In genomic region chr19:15450528-15450890, GRCh38 we compare ENCODE assay signal across 8 cellular contexts. TPM values are rescaled to one million over a fixed set of nuclear protein-coding genes. Genes with fewer than 3 reads are reported as not detected.
DNase-seq lines count a peak whose midpoint lies in the region; ATAC-seq and TF ChIP-seq lines count a peak whose summit lies in the region.
"Had no signal": no experiment of that assay in that cellular context is flagged by ENCODE, and none has a peak within 500 bp of the region (broad histone marks: within the 10 kb centered on the region; RNA-seq: fewer than 3 reads in every experiment).

No MANE protein-coding gene starts in this region.

- H3K27ac ChIP-seq in CD4-positive, CD25-positive, alpha-beta regulatory T cell (ENCODE audit: insufficient read depth, low read length, poor library complexity, severe bottlenecking) = peak overlapping the region; percentile 77
- H3K27ac ChIP-seq in naive thymus-derived CD4-positive, alpha-beta T cell (ENCODE audit: low read depth, low read length) = peak overlapping the region; percentile 72
- H3K27ac ChIP-seq: foreskin keratinocyte had no signal

- no peaks in the 10 kb centered on the region for H3K9me3 ChIP-seq in CD4-positive, CD25-positive, alpha-beta regulatory T cell (ENCODE audit: control insufficient read depth in 2 of 2, low read length in 2 of 2)
- no peaks in the 10 kb centered on the region for H3K9me3 ChIP-seq in naive thymus-derived CD4-positive, alpha-beta T cell (ENCODE audit: control insufficient read depth in 2 of 3, low read length in 3 of 3)

- H3K36me3 Mint-ChIP-seq in CD4-positive, CD25-positive, alpha-beta regulatory T cell = peaks cover 30% of the 10 kb centered on the region
- no peaks in the 10 kb centered on the region for H3K36me3 Mint-ChIP-seq in WTC11
- peaks cover 12 to 49% (median 21%) of the 10 kb centered on the region in 5 donors for H3K36me3 Mint-ChIP-seq in naive thymus-derived CD4-positive, alpha-beta T cell

- H3K4me1 ChIP-seq in CD4-positive, CD25-positive, alpha-beta regulatory T cell (ENCODE audit: control insufficient read depth, insufficient read depth, low read length, poor library complexity, severe bottlenecking) = peaks cover 12% of the 10 kb centered on the region
- peaks cover 0 to 5% of the 10 kb centered on the region in 2 donors for H3K4me1 ChIP-seq in naive thymus-derived CD4-positive, alpha-beta T cell (ENCODE audit: control insufficient read depth in 2 of 2, insufficient read depth in 2 of 2, low read length in 2 of 2)
- H3K4me1 ChIP-seq: foreskin keratinocyte had no signal

- H3K27ac Mint-ChIP-seq in CD4-positive, CD25-positive, alpha-beta regulatory T cell = peak overlapping the region; percentile 88 to 96 (median 93)
- H3K27ac Mint-ChIP-seq in WTC11 = no peak overlapping the region
- H3K27ac Mint-ChIP-seq in naive thymus-derived CD4-positive, alpha-beta T cell = peak overlapping the region; percentile 66 to 96 (median 91)

- H3K4me1 Mint-ChIP-seq in CD4-positive, CD25-positive, alpha-beta regulatory T cell = peaks cover 0 to 37% (median 25%) of the 10 kb centered on the region in 4 donors
- peaks cover 16% of the 10 kb centered on the region for H3K4me1 Mint-ChIP-seq in WTC11
- peaks cover 10 to 37% (median 36%) of the 10 kb centered on the region in 7 donors for H3K4me1 Mint-ChIP-seq in naive thymus-derived CD4-positive, alpha-beta T cell

- H3K4me3 ChIP-seq in CD4-positive, CD25-positive, alpha-beta regulatory T cell (ENCODE audit: low read depth, low read length) = no peak overlapping the region
- H3K4me3 ChIP-seq in naive thymus-derived CD4-positive, alpha-beta T cell (ENCODE audit: low read length) = no peak overlapping the region

- H3K9me3 Mint-ChIP-seq in CD4-positive, CD25-positive, alpha-beta regulatory T cell = peaks cover 0 to 3% (median 0%) of the 10 kb centered on the region in 7 donors
- no peaks in the 10 kb centered on the region for H3K9me3 Mint-ChIP-seq in WTC11
- peaks cover 0 to 3% (median 0%) of the 10 kb centered on the region in 11 donors for H3K9me3 Mint-ChIP-seq in naive thymus-derived CD4-positive, alpha-beta T cell

- H3K27me3 Mint-ChIP-seq in CD4-positive, CD25-positive, alpha-beta regulatory T cell = peaks cover 9% of the 10 kb centered on the region
- peaks cover 50% of the 10 kb centered on the region for H3K27me3 Mint-ChIP-seq in WTC11 (ENCODE audit: low read depth)
- H3K27me3 Mint-ChIP-seq in naive thymus-derived CD4-positive, alpha-beta T cell = no peaks in the 10 kb centered on the region

- peak overlapping the region; percentile 83 to 90 (median 88) for H3K4me3 Mint-ChIP-seq in CD4-positive, CD25-positive, alpha-beta regulatory T cell
- peak overlapping the region; percentile 66 for H3K4me3 Mint-ChIP-seq in WTC11
- H3K4me3 Mint-ChIP-seq in naive thymus-derived CD4-positive, alpha-beta T cell = peak overlapping the region; percentile 57 to 86 (median 81)

- TF ChIP-seq CTCF in WTC11 (IDR thresholded peaks at IDR 0.05) = no peak

- ATAC-seq in CD4-positive, CD25-positive, alpha-beta regulatory T cell (ENCODE audit: low read depth in 2 of 2) = no peak
- ATAC-seq in WTC11 = no peak
- ATAC-seq in naive thymus-derived CD4-positive, alpha-beta T cell = no peak

- CTCF ChIA-PET in WTC11 (lab: Charles Lee) = interaction anchor here (3.4 kb wide), 1 partner anchor 31 kb away, joined by 33 read pairs; the partner anchor contains the start of gene AKAP8L
- CTCF ChIA-PET in naive thymus-derived CD4-positive, alpha-beta T cell (lab: Charles Lee) = interaction anchor here (1.3 to 2.2 kb wide), 2 partner anchors 13 to 105 kb away, joined by 4 to 7 read pairs; no protein-coding TSS in a partner anchor

- H3K27me3 ChIP-seq in CD4-positive, CD25-positive, alpha-beta regulatory T cell (ENCODE audit: control insufficient read depth, insufficient read depth, low read length) = no peaks in the 10 kb centered on the region
- no peaks in the 10 kb centered on the region for H3K27me3 ChIP-seq in naive thymus-derived CD4-positive, alpha-beta T cell (ENCODE audit: control insufficient read depth in 2 of 2, insufficient read depth in 2 of 2, low read length in 2 of 2)

- peaks cover 36% of the 10 kb centered on the region for H3K36me3 ChIP-seq in CD4-positive, CD25-positive, alpha-beta regulatory T cell (ENCODE audit: control insufficient read depth, insufficient read depth, low read length)
- peaks cover 15 to 44% (median 16%) of the 10 kb centered on the region in 3 experiments for H3K36me3 ChIP-seq in naive thymus-derived CD4-positive, alpha-beta T cell (ENCODE audit: control insufficient read depth in 2 of 3, insufficient read depth in 3 of 3, low read length in 3 of 3)

- DNase-seq in CD4-positive, CD25-positive, alpha-beta regulatory T cell = no peak
- no peak for DNase-seq in WTC11 (ENCODE audit: low spot score)
- no peak for DNase-seq in naive thymus-derived CD4-positive, alpha-beta T cell
- no peak for DNase-seq in germinal center (ENCODE audit: low spot score)
- no peak for DNase-seq in NCI-H748 (lab: John Stamatoyannopoulos, UW; ENCODE audit: unreplicated experiment)
- DNase-seq in medulla oblongata (ENCODE audit: extremely low spot score) = no peak
- DNase-seq: foreskin keratinocyte had no signal

- intact Hi-C loops in naive thymus-derived CD4-positive, alpha-beta T cell (cut with micrococcal nuclease) = loop anchor here in 1 of 2 donors (1.0 kb wide), 3 partner anchors 13 to 31 kb away; no protein-coding TSS in a partner anchor

- POLR2A ChIA-PET in WTC11 (lab: Charles Lee) = interaction anchor here (0.8 kb wide), 1 partner anchor 31 kb away, joined by 4 read pairs; the partner anchor contains the start of gene AKAP8L
- POLR2A ChIA-PET in naive thymus-derived CD4-positive, alpha-beta T cell (lab: Charles Lee) = interaction anchor here (0.9 to 8.4 kb wide), 6 partner anchors 13 to 101 kb away, joined by 3 to 101 read pairs (median 5); partner anchors contain the start of genes AKAP8 and RASAL3

TF ChIP-seq in WTC11, 78 proteins besides CTCF, POLR2A, EP300 and RAD21 (continues in another document):
- TF ChIP-seq CBFB (CRISPR knock-in tag; IDR thresholded peaks at IDR 0.05; ENCODE audit: low read depth) (no peak), ETV6 (CRISPR knock-in tag; IDR thresholded peaks at IDR 0.05) (no peak), ZNF138 (CRISPR knock-in tag; conservative IDR thresholded peaks at IDR 0.05) (no peak), ATF3 (CRISPR knock-in tag; conservative IDR thresholded peaks at IDR 0.05) (no peak), GABPB1 (CRISPR knock-in tag; IDR thresholded peaks at IDR 0.05) (no peak)
- TF ChIP-seq, protein P1, sequence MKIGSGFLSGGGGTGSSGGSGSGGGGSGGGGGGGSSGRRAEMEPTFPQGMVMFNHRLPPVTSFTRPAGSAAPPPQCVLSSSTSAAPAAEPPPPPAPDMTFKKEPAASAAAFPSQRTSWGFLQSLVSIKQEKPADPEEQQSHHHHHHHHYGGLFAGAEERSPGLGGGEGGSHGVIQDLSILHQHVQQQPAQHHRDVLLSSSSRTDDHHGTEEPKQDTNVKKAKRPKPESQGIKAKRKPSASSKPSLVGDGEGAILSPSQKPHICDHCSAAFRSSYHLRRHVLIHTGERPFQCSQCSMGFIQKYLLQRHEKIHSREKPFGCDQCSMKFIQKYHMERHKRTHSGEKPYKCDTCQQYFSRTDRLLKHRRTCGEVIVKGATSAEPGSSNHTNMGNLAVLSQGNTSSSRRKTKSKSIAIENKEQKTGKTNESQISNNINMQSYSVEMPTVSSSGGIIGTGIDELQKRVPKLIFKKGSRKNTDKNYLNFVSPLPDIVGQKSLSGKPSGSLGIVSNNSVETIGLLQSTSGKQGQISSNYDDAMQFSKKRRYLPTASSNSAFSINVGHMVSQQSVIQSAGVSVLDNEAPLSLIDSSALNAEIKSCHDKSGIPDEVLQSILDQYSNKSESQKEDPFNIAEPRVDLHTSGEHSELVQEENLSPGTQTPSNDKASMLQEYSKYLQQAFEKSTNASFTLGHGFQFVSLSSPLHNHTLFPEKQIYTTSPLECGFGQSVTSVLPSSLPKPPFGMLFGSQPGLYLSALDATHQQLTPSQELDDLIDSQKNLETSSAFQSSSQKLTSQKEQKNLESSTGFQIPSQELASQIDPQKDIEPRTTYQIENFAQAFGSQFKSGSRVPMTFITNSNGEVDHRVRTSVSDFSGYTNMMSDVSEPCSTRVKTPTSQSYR (CRISPR knock-in tag; IDR thresholded peaks at IDR 0.05) = no peak

RNA-seq across cellular contexts. Expression of gene WIZ, which starts 0.8 kb away (rescaled TPM):
- 17.6 TPM for total RNA-seq in CD4-positive, CD25-positive, alpha-beta regulatory T cell
- polyA plus RNA-seq in CD4-positive, CD25-positive, alpha-beta regulatory T cell = 1 to 10 TPM in 2 of 4 donors, under 1 TPM in 2; 0.25 to 1.5 (median 0.71) TPM
- total RNA-seq in WTC11 (2021) = 37.6 to 43.9 TPM (median 40.6 TPM) in 3 replicates
- total RNA-seq in naive thymus-derived CD4-positive, alpha-beta T cell = 10 to 100 TPM; 20.1 to 34.9 (median 24.8) TPM
- 1 to 10 TPM in 1 of 2 donors, under 1 TPM in 1; 0.91 to 1.6 TPM for polyA plus RNA-seq in naive thymus-derived CD4-positive, alpha-beta T cell

RNA-seq across cellular contexts. Expression of gene RASAL3, which starts 13.8 kb away (rescaled TPM):
- total RNA-seq in CD4-positive, CD25-positive, alpha-beta regulatory T cell = 122 TPM
- polyA plus RNA-seq in CD4-positive, CD25-positive, alpha-beta regulatory T cell = 10 to 100 TPM; 25.3 to 64.3 (median 35.6) TPM
- total RNA-seq in WTC11 (2021) = 1.2 to 2.3 TPM (median 1.6 TPM) in 3 replicates
- 100 to 1,000 TPM; 138 to 214 (median 159) TPM for total RNA-seq in naive thymus-derived CD4-positive, alpha-beta T cell
- polyA plus RNA-seq in naive thymus-derived CD4-positive, alpha-beta T cell = 100 to 1,000 TPM in 1 of 2 donors, 10 to 100 TPM in 1; 38.5 to 120 TPM
- total RNA-seq: Daoy, foreskin keratinocyte had no signal
- polyA plus RNA-seq: foreskin keratinocyte had no signal

RNA-seq across cellular contexts. Expression of gene PGLYRP2, which starts 28.8 kb away (rescaled TPM):
- not detected for total RNA-seq in CD4-positive, CD25-positive, alpha-beta regulatory T cell
- under 1 TPM in 2 of 4 donors, not detected in 2; 0.10 to 0.12 TPM for polyA plus RNA-seq in CD4-positive, CD25-positive, alpha-beta regulatory T cell
- total RNA-seq in WTC11 (2021) = not detected in 3 replicates
- total RNA-seq in naive thymus-derived CD4-positive, alpha-beta T cell = under 1 TPM in 3 of 5 experiments, not detected in 2; 0.21 to 0.65 (median 0.49) TPM
- under 1 TPM; 0.25 to 0.53 TPM for polyA plus RNA-seq in naive thymus-derived CD4-positive, alpha-beta T cell
- total RNA-seq: foreskin keratinocyte had no signal
- polyA plus RNA-seq: foreskin keratinocyte had no signal

RNA-seq across cellular contexts. Expression of gene AKAP8L, which starts 31.7 kb away (rescaled TPM):
- total RNA-seq in CD4-positive, CD25-positive, alpha-beta regulatory T cell = 142 TPM
- polyA plus RNA-seq in CD4-positive, CD25-positive, alpha-beta regulatory T cell = 10 to 100 TPM; 30.0 to 41.3 (median 35.9) TPM
- 184 to 231 TPM (median 184 TPM) in 3 replicates for total RNA-seq in WTC11 (2021)
- 100 to 1,000 TPM in 4 of 5 experiments, 10 to 100 TPM in 1; 81.2 to 208 (median 146) TPM for total RNA-seq in naive thymus-derived CD4-positive, alpha-beta T cell
- polyA plus RNA-seq in naive thymus-derived CD4-positive, alpha-beta T cell = 10 to 100 TPM; 39.9 to 92.9 TPM

RNA-seq across cellular contexts. Expression of gene CYP4F22, which starts 57.8 kb away (rescaled TPM):
- not detected for total RNA-seq in CD4-positive, CD25-positive, alpha-beta regulatory T cell
- under 1 TPM in 3 of 4 donors, not detected in 1; 0.06 to 0.54 (median 0.21) TPM for polyA plus RNA-seq in CD4-positive, CD25-positive, alpha-beta regulatory T cell
- 1.2 to 1.7 TPM (median 1.5 TPM) in 3 replicates for total RNA-seq in WTC11 (2021)
- 1 to 10 TPM in 1 of 5 experiments, under 1 TPM in 3, not detected in 1; 0.24 to 3.6 (median 0.28) TPM for total RNA-seq in naive thymus-derived CD4-positive, alpha-beta T cell
- polyA plus RNA-seq in naive thymus-derived CD4-positive, alpha-beta T cell = under 1 TPM in 1 of 2 donors, not detected in 1; 0.15 TPM

Comparison
In these comparisons a context has a peak if more than half of its experiments do, and no peak if none do; other contexts are left out.
1. RNA of gene RASAL3, which starts 13.8 kb away (total RNA-seq): 138 to 214 TPM in naive thymus-derived CD4-positive, alpha-beta T cell and 122 TPM in CD4-positive, CD25-positive, alpha-beta regulatory T cell (single experiment); 1.2 to 2.3 TPM in WTC11; every median in the first group is over 10 times any median in the second.
2. Peak in every context shown above with its lines, with median percentiles within 50 percentile points of each other: H3K4me3 Mint-ChIP-seq.